In the genomic region with DNA sequence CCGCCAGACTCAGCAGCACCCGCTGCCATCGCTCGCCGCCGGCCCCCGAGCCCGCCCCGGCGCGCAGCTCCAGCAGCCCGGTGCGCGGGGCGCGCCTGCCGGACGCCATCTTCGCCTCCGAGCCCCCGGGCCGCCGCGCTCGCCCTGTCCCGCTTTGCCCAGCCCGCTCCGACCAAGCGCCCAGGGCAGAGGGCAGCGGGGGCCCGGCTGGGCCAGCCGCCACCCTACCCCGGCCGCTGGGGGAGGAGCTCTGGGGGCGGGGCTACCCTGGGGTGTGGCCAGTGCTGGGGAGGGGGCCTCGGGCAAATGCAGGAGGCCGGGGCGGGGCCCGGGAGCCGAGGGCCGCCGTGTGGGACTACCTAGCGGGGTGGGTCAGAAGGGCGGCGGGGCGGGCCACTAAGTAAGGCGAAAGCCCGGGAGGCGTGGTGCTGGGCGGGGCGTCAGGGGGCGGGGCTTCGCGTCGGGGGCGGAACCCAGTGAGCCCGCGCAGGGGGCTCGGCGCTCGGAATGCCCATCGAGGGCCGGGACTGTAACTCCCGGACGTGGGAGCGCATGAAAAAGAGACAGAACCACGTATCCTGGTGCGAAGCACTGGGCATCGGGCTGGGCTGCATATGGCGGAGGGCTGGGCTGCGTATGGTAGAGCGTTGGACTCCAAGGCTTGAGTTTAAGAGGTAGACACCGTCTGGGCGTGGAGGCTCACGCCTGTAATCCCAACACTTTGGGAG, we compare ENCODE assay signal across 8 cellular contexts. TPM values are rescaled to one million over a fixed set of nuclear protein-coding genes. Genes with fewer than 3 reads are reported as not detected.
DNase-seq lines count a peak whose midpoint lies in the region; ATAC-seq and TF ChIP-seq lines count a peak whose summit lies in the region.

SNTA1 (minus strand) TSS at position 252 of the 728 bp plus-strand sequence; CDS start at position 109, 143 bp downstream.

- peak within 1 kb of the TSS; percentile 43 for H3K4me3 ChIP-seq in kidney epithelial cell (ENCODE audit: low read depth, low read length)

- peak within 1 kb of the TSS; percentile 86 for H3K27ac Mint-ChIP-seq in chondrocyte (ENCODE audit: unreplicated experiment)

- H3K36me3 ChIP-seq in kidney epithelial cell (ENCODE audit: control insufficient read depth, insufficient read depth, low read length): no peaks in the 10 kb centered on the region

- H3K36me3 Mint-ChIP-seq in chondrocyte (ENCODE audit: low read depth): peaks cover 2% of the 10 kb centered on the region

- no peaks in the 10 kb centered on the region for H3K27me3 Mint-ChIP-seq in chondrocyte (ENCODE audit: low read depth)

- ATAC-seq in GM18502 (IDR thresholded peaks at IDR 0.05; ENCODE audit: poor library complexity, unreplicated experiment) (peak; percentile 71), HG03108 (IDR thresholded peaks at IDR 0.05; ENCODE audit: unreplicated experiment) (peak; percentile 58)

- H3K4me1 Mint-ChIP-seq in chondrocyte (ENCODE audit: low read depth): peaks cover 35% of the 10 kb centered on the region

- TF ChIP-seq CTCF in chondrocyte (IDR thresholded peaks at IDR 0.05) (no peak), kidney epithelial cell (IDR thresholded peaks at IDR 0.05; ENCODE audit: insufficient read depth, low read length, poor library complexity, severe bottlenecking) (no peak)

- peak within 1 kb of the TSS; percentile 93 for H3K4me3 Mint-ChIP-seq in chondrocyte (ENCODE audit: unreplicated experiment)

- peaks cover 3% of the 10 kb centered on the region for H3K9me3 Mint-ChIP-seq in chondrocyte (ENCODE audit: low read depth)

- DNase-seq in NCI-H345 (lab: John Stamatoyannopoulos, UW) (peak; percentile 96), chondrocyte (ENCODE audit: low spot score) (peak; percentile 95), kidney epithelial cell (ENCODE audit: low read depth) (no peak)
- peak; percentile 80 to 88 for DNase-seq in activated CD4-positive, alpha-beta T cell treated with anti-CD3 and anti-CD28 coated beads for 24 hours (ENCODE audit: low read depth in 2 of 2)
- peak; percentile 79 to 81 for DNase-seq in stimulated activated CD4-positive, alpha-beta T cell treated with anti-CD3 and anti-CD28 coated beads, Interleukin-15, amount 100 ng/mL, for 1 hour (ENCODE audit: low read depth in 1 of 2, low spot score in 1 of 2)
- no peak for DNase-seq in NK-92 treated with Interleukin-12 subunit alpha and Interleukin-12 subunit beta, amount 100 ng/mL, for 24 hours (lab: John Stamatoyannopoulos, UW)

- H3K27me3 ChIP-seq in kidney epithelial cell (ENCODE audit: control insufficient read depth, insufficient read depth, low read length): no peaks in the 10 kb centered on the region

RNA-seq across cellular contexts. Expression of gene SNTA1, which starts in this region (rescaled TPM):
- total RNA-seq in chondrocyte (22.3 to 68.1 TPM (median 63.3 TPM) in 3 replicates), kidney epithelial cell (13.7 and 15.1 TPM in 2 replicates)

Comparison
In these comparisons a context has a peak if more than half of its experiments do, and no peak if none do; other contexts are left out.
1. DNase-seq: peak in NCI-H345 (single experiment), activated CD4-positive, alpha-beta T cell treated with anti-CD3 and anti-CD28 coated beads for 24 hours (2 of 2), chondrocyte (single experiment) and stimulated activated CD4-positive, alpha-beta T cell treated with anti-CD3 and anti-CD28 coated beads, Interleukin-15, amount 100 ng/mL, for 1 hour (2 of 2); none in kidney epithelial cell (single experiment) and NK-92 treated with Interleukin-12 subunit alpha and Interleukin-12 subunit beta, amount 100 ng/mL, for 24 hours (single experiment).